In genomic region chr7:100603697-100604077, GRCh38 we compare ENCODE assay signal across 8 cellular contexts. TPM values are rescaled to one million over a fixed set of nuclear protein-coding genes. Genes with fewer than 3 reads are reported as not detected.
A peak's percentile ranks its signal among the peaks of the same experiment; 100 is the strongest.
DNase-seq lines count a peak whose midpoint lies in the region; ATAC-seq and TF ChIP-seq lines count a peak whose summit lies in the region.

No MANE protein-coding gene starts in this region.

- peaks cover 6% of the 10 kb centered on the region for H3K4me1 Mint-ChIP-seq in activated T-helper 2 cell treated with anti-CD3 and anti-CD28 coated beads, Interferon-gamma antibody, Interleukin-2, Interleukin-4, amounts not matched to agents 10 μg/mL and 5 μg/mL and 100 μg/mL, durations not matched to agents 14 hours and 24 hours and 36 hours (ENCODE audit: low read depth)

- H3K4me3 ChIP-seq in AG04449 (ENCODE audit: low read depth, low read length) (peak overlapping the region; percentile 98), HEK293 (ENCODE audit: low read depth, low read length) (peak overlapping the region; percentile 7), testis (peak overlapping the region; percentile 56 to 62)

- 3 to 13% methylated on average over 9 to 11 of the region's 15 CpGs for WGBS in testis, 2 donors

- H3K4me3 Mint-ChIP-seq in activated T-helper 2 cell treated with anti-CD3 and anti-CD28 coated beads, Interferon-gamma antibody, Interleukin-2, Interleukin-4, amounts not matched to agents 10 μg/mL and 5 μg/mL and 100 μg/mL, durations not matched to agents 14 hours and 24 hours and 36 hours (ENCODE audit: low read depth), result peak overlapping the region; percentile 79

- ATAC-seq in GM21737 (IDR thresholded peaks at IDR 0.05; ENCODE audit: unreplicated experiment), result no peak

- peaks cover 17% of the 10 kb centered on the region for H3K4me1 ChIP-seq in HEK293 (ENCODE audit: control insufficient read depth, insufficient read depth, low read length)
- peaks cover 35% of the 10 kb centered on the region for H3K4me1 ChIP-seq in testis

- in situ Hi-C loops in GM13977 (cut with MboI; ENCODE audit: low pct_unique_long_range_greater_than_20kb, low sequenced_read_pairs, unreplicated experiment), result no loop called here

- intact Hi-C loops in activated T-helper 2 cell treated with anti-CD3 and anti-CD28 coated beads, Interferon-gamma antibody, Interleukin-2, Interleukin-4, amounts not matched to agents 10 μg/mL and 5 μg/mL and 100 μg/mL, durations not matched to agents 14 hours and 24 hours and 36 hours (cut with micrococcal nuclease), result loop anchor here (1.0 to 10.0 kb wide), 7 partner anchors 9 to 641 kb away; partner anchors contain the start of genes AGFG2, FBXO24, FIS1 and GNB2
- intact Hi-C loops in testis (cut with DNase I; ENCODE audit: low total_unique reads), result no loop called here

- TF ChIP-seq CTCF in AG04449 (IDR thresholded peaks at IDR 0.05; ENCODE audit: insufficient read depth, low read length, missing control alignments) (no peak), HEK293 (tag by site-specific recombination; IDR thresholded peaks at IDR 0.05) (no peak), testis (IDR thresholded peaks at IDR 0.05) (no peak), GM13977 (IDR thresholded peaks at IDR 0.05; ENCODE audit: extremely low read depth, insufficient read depth, missing control alignments) (no peak)

- TF ChIP-seq POLR2A in testis (IDR thresholded peaks at IDR 0.05), result no peak

- no peaks in the 10 kb centered on the region for H3K9me3 Mint-ChIP-seq in activated T-helper 2 cell treated with anti-CD3 and anti-CD28 coated beads, Interferon-gamma antibody, Interleukin-2, Interleukin-4, amounts not matched to agents 10 μg/mL and 5 μg/mL and 100 μg/mL, durations not matched to agents 14 hours and 24 hours and 36 hours

- H3K9me3 ChIP-seq in HEK293 (ENCODE audit: control insufficient read depth, insufficient read depth, low read depth, low read length) (no peaks in the 10 kb centered on the region), testis (no peaks in the 10 kb centered on the region)

- no peak for DNase-seq in AG04449 (ENCODE audit: low read depth, low spot score)
- no peak for DNase-seq in activated T-helper 2 cell treated with anti-CD3 and anti-CD28 coated beads, Interferon-gamma antibody, Interleukin-2, Interleukin-4, amounts not matched to agents 10 μg/mL and 5 μg/mL and 100 μg/mL, durations not matched to agents 14 hours and 24 hours and 36 hours (ENCODE audit: low spot score)
- peak; percentile 81 for DNase-seq in islet precursor cell
- DNase-seq in testis, result no peak
- DNase-seq in GM13977 (ENCODE audit: low spot score), result no peak
- no peak for DNase-seq in OCI-M2 (lab: John Stamatoyannopoulos, UW; ENCODE audit: unreplicated experiment)

- peak overlapping the region; percentile 84 for H3K27ac Mint-ChIP-seq in activated T-helper 2 cell treated with anti-CD3 and anti-CD28 coated beads, Interferon-gamma antibody, Interleukin-2, Interleukin-4, amounts not matched to agents 10 μg/mL and 5 μg/mL and 100 μg/mL, durations not matched to agents 14 hours and 24 hours and 36 hours

- CTCF ChIA-PET in AG04449 (lab: Yijun Ruan, JAX) (interaction anchor here (0.6 to 5.5 kb wide), 9 partner anchors 9 to 138 kb away, joined by 3 to 33 read pairs (median 7); partner anchors contain the start of genes MOSPD3 and POP7), HEK293 (lab: Yijun Ruan, JAX) (interaction anchor here (0.9 to 1.1 kb wide), 2 partner anchors 13 to 19 kb away, joined by 3 to 4 read pairs; no protein-coding TSS in a partner anchor)

- no peaks in the 10 kb centered on the region for H3K36me3 Mint-ChIP-seq in activated T-helper 2 cell treated with anti-CD3 and anti-CD28 coated beads, Interferon-gamma antibody, Interleukin-2, Interleukin-4, amounts not matched to agents 10 μg/mL and 5 μg/mL and 100 μg/mL, durations not matched to agents 14 hours and 24 hours and 36 hours (ENCODE audit: low read depth)

- no peaks in the 10 kb centered on the region for H3K27me3 ChIP-seq in testis

- POLR2A ChIA-PET in AG04449 (lab: Yijun Ruan, JAX), result interaction anchor here (0.5 to 3.2 kb wide), 5 partner anchors 9 to 96 kb away, joined by 3 to 48 read pairs (median 4); partner anchors contain the start of genes FBXO24, LRCH4 and MOSPD3
- POLR2A ChIA-PET in HEK293 (lab: Yijun Ruan, JAX), result interaction anchor here (1.0 to 3.4 kb wide), 3 partner anchors 9 to 18 kb away, joined by 4 to 64 read pairs (median 13); partner anchors contain the start of genes FBXO24, LRCH4 and MOSPD3

- peaks cover 0 to 3% of the 10 kb centered on the region in 2 experiments; a peak in 1 of 3 replicates for H3K36me3 ChIP-seq in HEK293 (ENCODE audit: control insufficient read depth in 2 of 2, insufficient read depth in 1 of 2, low read length in 2 of 2)
- H3K36me3 ChIP-seq in testis (ENCODE audit: low read depth, missing control alignments), result no peaks in the 10 kb centered on the region

- peak overlapping the region; percentile 55; the same call in 1 of the 2 replicates for H3K27ac ChIP-seq in HEK293 (ENCODE audit: extremely low read depth, low read depth, low read length)
- H3K27ac ChIP-seq in testis, result peak overlapping the region; percentile 79 to 81

- H3K27me3 Mint-ChIP-seq in activated T-helper 2 cell treated with anti-CD3 and anti-CD28 coated beads, Interferon-gamma antibody, Interleukin-2, Interleukin-4, amounts not matched to agents 10 μg/mL and 5 μg/mL and 100 μg/mL, durations not matched to agents 14 hours and 24 hours and 36 hours (ENCODE audit: low read depth), result peaks cover 3% of the 10 kb centered on the region

TF ChIP-seq in HEK293, 187 proteins besides CTCF, POLR2A, EP300 and RAD21:
- TF ChIP-seq ZNF324 (tag by site-specific recombination; IDR thresholded peaks at IDR 0.05), result 0 out of 2 replicates have a peak, but pooled peaks have one; percentile 16
- TF ChIP-seq ZBTB17 (tag by site-specific recombination; IDR thresholded peaks at IDR 0.05), result peak; percentile 64
- TF ChIP-seq ZBTB21 (tag by site-specific recombination; IDR thresholded peaks at IDR 0.05), result no peak
- TF ChIP-seq GLIS2 (tag by site-specific recombination; IDR thresholded peaks at IDR 0.05), result peak; percentile 77
- TF ChIP-seq ZNF175 (tag by site-specific recombination; IDR thresholded peaks at IDR 0.05), result no peak
- TF ChIP-seq YY2 (tag by site-specific recombination; IDR thresholded peaks at IDR 0.05), result no peak
- TF ChIP-seq, protein P1, sequence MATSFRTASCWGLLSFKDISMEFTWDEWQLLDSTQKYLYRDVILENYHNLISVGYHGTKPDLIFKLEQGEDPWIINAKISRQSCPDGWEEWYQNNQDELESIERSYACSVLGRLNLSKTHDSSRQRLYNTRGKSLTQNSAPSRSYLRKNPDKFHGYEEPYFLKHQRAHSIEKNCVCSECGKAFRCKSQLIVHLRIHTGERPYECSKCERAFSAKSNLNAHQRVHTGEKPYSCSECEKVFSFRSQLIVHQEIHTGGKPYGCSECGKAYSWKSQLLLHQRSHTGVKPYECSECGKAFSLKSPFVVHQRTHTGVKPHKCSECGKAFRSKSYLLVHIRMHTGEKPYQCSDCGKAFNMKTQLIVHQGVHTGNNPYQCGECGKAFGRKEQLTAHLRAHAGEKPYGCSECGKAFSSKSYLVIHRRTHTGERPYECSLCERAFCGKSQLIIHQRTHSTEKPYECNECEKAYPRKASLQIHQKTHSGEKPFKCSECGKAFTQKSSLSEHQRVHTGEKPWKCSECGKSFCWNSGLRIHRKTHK (tag by site-specific recombination; IDR thresholded peaks at IDR 0.05), result no peak
- TF ChIP-seq ZNF837 (tag by site-specific recombination; IDR thresholded peaks at IDR 0.05), result no peak
- TF ChIP-seq ZNF600 (tag by site-specific recombination; IDR thresholded peaks at IDR 0.05), result peak; percentile 91
- TF ChIP-seq ZNF214 (tag by site-specific recombination; IDR thresholded peaks at IDR 0.05; ENCODE audit: borderline replicate concordance), result no peak
- TF ChIP-seq ZNF138 (tag by site-specific recombination; IDR thresholded peaks at IDR 0.05; ENCODE audit: borderline replicate concordance), result no peak
- TF ChIP-seq ZNF571 (tag by site-specific recombination; IDR thresholded peaks at IDR 0.05), result no peak

RNA-seq across cellular contexts. Expression of gene PCOLCE, which starts 1.5 kb away (rescaled TPM):
- total RNA-seq in activated T-helper 2 cell treated with anti-CD3 and anti-CD28 coated beads, Interferon-gamma antibody, Interleukin-2, Interleukin-4, amounts not matched to agents 10 μg/mL and 5 μg/mL and 100 μg/mL, durations not matched to agents 14 hours and 24 hours and 36 hours, result 8.6 and 10.3 TPM in 2 replicates
- total RNA-seq in testis, result 10 to 100 TPM; 26.0 to 30.2 TPM
- 104 TPM for polyA plus RNA-seq in testis (ENCODE audit: insufficient read depth, low read depth, low replicate concordance)

RNA-seq across cellular contexts. Expression of gene MOSPD3, which starts 8.7 kb away (rescaled TPM):
- total RNA-seq in activated T-helper 2 cell treated with anti-CD3 and anti-CD28 coated beads, Interferon-gamma antibody, Interleukin-2, Interleukin-4, amounts not matched to agents 10 μg/mL and 5 μg/mL and 100 μg/mL, durations not matched to agents 14 hours and 24 hours and 36 hours, result 14.1 TPM in 2 replicates
- total RNA-seq in testis, result 10 to 100 TPM; 40.6 to 78.9 TPM
- 62.8 TPM for polyA plus RNA-seq in testis (ENCODE audit: insufficient read depth, low read depth, low replicate concordance)

RNA-seq across cellular contexts. Expression of gene FBXO24, which starts 17.6 kb away (rescaled TPM):
- 0.37 and 0.91 TPM in 2 replicates for total RNA-seq in activated T-helper 2 cell treated with anti-CD3 and anti-CD28 coated beads, Interferon-gamma antibody, Interleukin-2, Interleukin-4, amounts not matched to agents 10 μg/mL and 5 μg/mL and 100 μg/mL, durations not matched to agents 14 hours and 24 hours and 36 hours
- total RNA-seq in testis, result 10 to 100 TPM; 37.5 to 74.5 TPM
- polyA plus RNA-seq in testis (ENCODE audit: insufficient read depth, low read depth, low replicate concordance), result 112 TPM

RNA-seq across cellular contexts. Expression of gene LRCH4, which starts 17.8 kb away (rescaled TPM):
- total RNA-seq in activated T-helper 2 cell treated with anti-CD3 and anti-CD28 coated beads, Interferon-gamma antibody, Interleukin-2, Interleukin-4, amounts not matched to agents 10 μg/mL and 5 μg/mL and 100 μg/mL, durations not matched to agents 14 hours and 24 hours and 36 hours, result 105 and 106 TPM in 2 replicates
- total RNA-seq in testis, result 100 to 1,000 TPM; 314 to 378 TPM
- polyA plus RNA-seq in testis (ENCODE audit: insufficient read depth, low read depth, low replicate concordance), result 159 TPM

RNA-seq across cellular contexts. Expression of gene SAP25, which starts 30.0 kb away (rescaled TPM):
- total RNA-seq in activated T-helper 2 cell treated with anti-CD3 and anti-CD28 coated beads, Interferon-gamma antibody, Interleukin-2, Interleukin-4, amounts not matched to agents 10 μg/mL and 5 μg/mL and 100 μg/mL, durations not matched to agents 14 hours and 24 hours and 36 hours, result 11.3 and 11.8 TPM in 2 replicates
- total RNA-seq in testis, result 10 to 100 TPM; 28.4 to 29.9 TPM
- 30.3 TPM for polyA plus RNA-seq in testis (ENCODE audit: insufficient read depth, low read depth, low replicate concordance)

Comparison
In these comparisons a context has a peak if more than half of its experiments do, and no peak if none do; other contexts are left out.
1. H3K4me3 ChIP-seq: peak in every context shown above with its lines; median percentile 98 in AG04449; 59 in testis; 7 in HEK293.
2. RNA of gene FBXO24, which starts 17.6 kb away (total RNA-seq): 37.5 to 74.5 TPM in testis; 0.37 to 0.91 TPM in activated T-helper 2 cell treated with anti-CD3 and anti-CD28 coated beads, Interferon-gamma antibody, Interleukin-2, Interleukin-4, amounts not matched to agents 10 μg/mL and 5 μg/mL and 100 μg/mL, durations not matched to agents 14 hours and 24 hours and 36 hours; every median in the first group is over 10 times any median in the second.